8 cellular contexts compared by ENCODE assay signal in the genomic region with DNA sequence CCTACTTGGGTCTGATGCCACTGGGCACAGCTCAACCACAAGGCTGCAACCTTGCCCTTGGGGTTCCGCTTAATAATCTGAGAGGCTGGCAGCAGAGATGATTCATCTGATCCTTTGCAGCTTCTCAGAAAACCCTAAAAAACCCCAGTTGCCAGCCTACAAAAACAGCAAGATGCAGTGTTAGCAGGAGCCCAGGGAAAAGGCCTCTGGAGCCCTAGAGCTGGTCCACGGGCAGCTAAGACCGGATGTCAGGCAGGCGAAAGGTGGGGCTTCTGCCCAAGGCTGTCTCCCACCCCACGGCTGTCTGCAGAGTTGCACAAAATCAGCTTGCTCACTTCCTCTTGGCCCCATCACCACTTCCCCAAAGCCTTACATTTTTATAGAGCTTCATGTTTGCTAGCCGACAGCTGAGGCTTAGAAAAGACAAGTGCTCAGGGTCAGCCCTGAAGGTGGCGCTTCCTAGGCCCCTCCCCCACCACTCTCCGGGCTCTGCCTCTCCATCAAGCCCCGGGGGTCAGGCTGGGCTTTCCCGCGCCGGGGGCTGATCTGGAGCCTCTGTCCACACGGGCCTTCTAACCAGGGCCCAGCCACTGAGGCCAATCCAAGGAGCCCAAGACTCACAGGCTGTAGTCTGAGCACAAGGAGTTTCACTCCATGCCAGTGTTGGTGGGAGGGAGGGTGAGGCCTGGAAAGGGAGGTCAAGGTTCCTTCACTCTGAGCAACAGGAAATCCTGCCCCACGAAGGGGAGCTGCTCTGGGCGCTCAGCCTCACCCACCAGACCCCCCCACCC. TPM values are rescaled to one million over a fixed set of nuclear protein-coding genes. Genes with fewer than 3 reads are reported as not detected.
A peak's percentile ranks its signal among the peaks of the same experiment; 100 is the strongest.
DNase-seq lines count a peak whose midpoint lies in the region; ATAC-seq and TF ChIP-seq lines count a peak whose summit lies in the region.

No MANE protein-coding gene starts in this region.

- intact Hi-C loops in heart right ventricle (cut with DNase I) (loop anchor here (1.0 to 10.0 kb wide), 10 partner anchors 85 to 250 kb away; a partner anchor contains a TSS), prostate gland (cut with DNase I) (loop anchor here (2.0 to 5.0 kb wide), 2 partner anchors 149 to 245 kb away; no protein-coding TSS in a partner anchor)

- 20 to 22% methylated on average over 15 of the region's 15 CpGs for WGBS in heart right ventricle, 2 donors
- WGBS in prostate gland = 10% methylated on average over 15 of the region's 15 CpGs

- DNase-seq in AML-193 (lab: John Stamatoyannopoulos, UW) (peak; percentile 98 to 99), GM19240 (ENCODE audit: insufficient read length, low spot score) (peak; percentile 43), heart right ventricle (peak; percentile 73 to 79), prostate gland (ENCODE audit: low spot score) (peak; percentile 35), NCI-H345 treated with DMSO at 0.1 percent for 48 hours (lab: John Stamatoyannopoulos, UW; ENCODE audit: unreplicated experiment) (no peak)
- peak; percentile 44 for DNase-seq in activated naive CD4-positive, alpha-beta T cell treated with anti-CD3 and anti-CD28 coated beads, Interleukin-2, amount 50 U/mL, for 16 hours

- H3K36me3 ChIP-seq in heart right ventricle (no peaks in the 10 kb centered on the region), prostate gland (no peaks in the 10 kb centered on the region)

- no peaks in the 10 kb centered on the region for H3K27me3 ChIP-seq in heart right ventricle
- H3K27me3 ChIP-seq in prostate gland (replicated peaks; ENCODE audit: insufficient read depth) = no peaks in the 10 kb centered on the region

- H3K9me3 ChIP-seq in heart right ventricle (no peaks in the 10 kb centered on the region), prostate gland (no peaks in the 10 kb centered on the region)

- ATAC-seq in HG03432 (IDR thresholded peaks at IDR 0.05; ENCODE audit: unreplicated experiment) = peak; percentile 59
- peak; percentile 59 to 85 (median 75) for ATAC-seq in heart right ventricle

- H3K4me3 ChIP-seq in heart right ventricle (peak overlapping the region in 9 of 10 donors; percentile 6 to 52 (median 31)), prostate gland (no peak overlapping the region)

- no peak for TF ChIP-seq CTCF in heart right ventricle (IDR thresholded peaks at IDR 0.05)
- peak in 1 of 4 experiments; percentile 4 for TF ChIP-seq CTCF in prostate gland (IDR thresholded peaks at IDR 0.05)

- H3K27ac ChIP-seq in heart right ventricle (peak overlapping the region; percentile 61 to 99 (median 90)), prostate gland (peak overlapping the region; percentile 84 to 90)

- H3K4me1 ChIP-seq in heart right ventricle = peaks cover 20 to 95% (median 48%) of the 10 kb centered on the region in 9 donors
- H3K4me1 ChIP-seq in prostate gland (replicated peaks) = peaks cover 9% of the 10 kb centered on the region

- TF ChIP-seq POLR2A in Raji (IDR thresholded peaks at IDR 0.05; ENCODE audit: insufficient read depth, low read depth, low read length) (peak; percentile 57), prostate gland (IDR thresholded peaks at IDR 0.05) (no peak)

RNA-seq across cellular contexts. Expression of a gene that starts 4.2 kb away (rescaled TPM):
- total RNA-seq in heart right ventricle = 1 to 10 TPM in 5 of 10 donors, under 1 TPM in 3, not detected in 2; 0.17 to 4.7 (median 1.6) TPM
- 1 to 10 TPM; 1.9 TPM for polyA plus RNA-seq in heart right ventricle
- 1 to 10 TPM; 2.0 to 2.9 TPM for total RNA-seq in prostate gland

RNA-seq across cellular contexts. Expression of a gene that starts 4.2 kb away (rescaled TPM):
- total RNA-seq in heart right ventricle (1 to 10 TPM in 3 of 10 donors, under 1 TPM in 2, not detected in 5; 0.43 to 6.2 (median 1.4) TPM), prostate gland (10 to 100 TPM in 1 of 2 donors, under 1 TPM in 1; 0.64 to 11.4 TPM)
- 1 to 10 TPM in 1 of 2 donors, under 1 TPM in 1; 0.73 to 1.4 TPM for polyA plus RNA-seq in heart right ventricle

RNA-seq across cellular contexts. Expression of a gene that starts 33.8 kb away (rescaled TPM):
- total RNA-seq in heart right ventricle (10 to 100 TPM in 3 of 10 donors, 1 to 10 TPM in 7; 1.5 to 23.8 (median 3.4) TPM), prostate gland (1 to 10 TPM; 3.2 to 9.6 TPM)
- 10 to 100 TPM; 11.6 to 21.6 TPM for polyA plus RNA-seq in heart right ventricle

RNA-seq across cellular contexts. Expression of a gene that starts 58.3 kb away (rescaled TPM):
- total RNA-seq in heart right ventricle (100 to 1,000 TPM; 566 to 899 (median 797) TPM), prostate gland (100 to 1,000 TPM; 144 to 192 TPM)
- 100 to 1,000 TPM; 146 to 661 TPM for polyA plus RNA-seq in heart right ventricle

RNA-seq across cellular contexts. Expression of a gene that starts 58.5 kb away (rescaled TPM):
- 10 to 100 TPM; 26.0 to 40.3 (median 35.3) TPM for total RNA-seq in heart right ventricle
- 10 to 100 TPM; 21.4 to 55.8 TPM for polyA plus RNA-seq in heart right ventricle
- 10 to 100 TPM; 19.1 to 31.6 TPM for total RNA-seq in prostate gland

Comparison
In these comparisons a context has a peak if more than half of its experiments do, and no peak if none do; other contexts are left out.
1. H3K4me3 ChIP-seq: peak in heart right ventricle (9 of 10); none in prostate gland (0 of 2).